1 cellular context compared by ENCODE assay signal in the genomic region with DNA sequence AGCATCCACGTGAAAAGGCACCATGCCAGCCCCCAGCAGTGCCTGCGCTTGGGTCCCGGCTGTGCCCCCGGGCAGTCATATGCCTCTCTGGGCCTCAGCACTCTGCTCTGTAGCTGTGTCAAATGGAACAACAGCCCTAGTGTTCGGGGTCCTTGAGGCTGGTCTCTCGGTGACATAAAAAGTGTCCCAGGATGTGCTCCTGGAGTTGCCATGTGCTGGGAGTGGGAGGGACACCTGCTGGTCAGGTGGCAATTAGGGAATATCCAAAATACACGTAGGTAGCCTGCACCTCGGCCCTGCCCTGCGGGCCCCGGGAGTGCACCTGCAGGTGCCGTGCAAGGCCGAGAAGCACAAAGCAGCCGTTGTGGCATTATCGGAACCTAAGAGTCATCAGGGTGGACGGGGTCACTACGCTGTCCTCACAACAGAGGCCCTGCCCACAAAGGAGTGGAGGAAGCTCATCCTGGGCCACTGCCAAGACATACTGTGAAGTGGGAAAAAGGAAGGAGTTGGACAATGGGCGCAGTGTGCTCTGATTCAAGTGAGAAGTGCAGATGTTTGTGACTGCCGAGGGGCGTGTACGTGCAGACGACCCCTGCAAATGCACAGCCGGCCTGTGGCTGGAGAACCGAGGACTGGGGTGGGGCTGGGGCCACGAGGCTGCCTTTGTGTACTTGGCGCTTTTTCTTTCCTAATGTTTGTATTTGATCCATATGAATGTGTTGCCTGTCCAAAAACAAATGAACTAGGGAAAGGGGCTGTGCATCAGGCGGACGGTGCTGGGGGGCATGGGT.
TF ChIP-seq lines count a peak whose summit lies in the region.

No MANE protein-coding gene starts in this region.

TF ChIP-seq in HepG2, 621 proteins besides CTCF, POLR2A, EP300 and RAD21 (continued from another document and continues in another):
- TF ChIP-seq, protein P1, sequence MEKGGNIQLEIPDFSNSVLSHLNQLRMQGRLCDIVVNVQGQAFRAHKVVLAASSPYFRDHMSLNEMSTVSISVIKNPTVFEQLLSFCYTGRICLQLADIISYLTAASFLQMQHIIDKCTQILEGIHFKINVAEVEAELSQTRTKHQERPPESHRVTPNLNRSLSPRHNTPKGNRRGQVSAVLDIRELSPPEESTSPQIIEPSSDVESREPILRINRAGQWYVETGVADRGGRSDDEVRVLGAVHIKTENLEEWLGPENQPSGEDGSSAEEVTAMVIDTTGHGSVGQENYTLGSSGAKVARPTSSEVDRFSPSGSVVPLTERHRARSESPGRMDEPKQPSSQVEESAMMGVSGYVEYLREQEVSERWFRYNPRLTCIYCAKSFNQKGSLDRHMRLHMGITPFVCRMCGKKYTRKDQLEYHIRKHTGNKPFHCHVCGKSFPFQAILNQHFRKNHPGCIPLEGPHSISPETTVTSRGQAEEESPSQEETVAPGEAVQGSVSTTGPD (CRISPR knock-in tag; IDR thresholded peaks at IDR 0.05) = 0 out of 2 replicates have a peak, but pooled peaks have one; percentile 17
- TF ChIP-seq ZNF746 (CRISPR knock-in tag; IDR thresholded peaks at IDR 0.05) (peak; percentile 52; the same call in 1 of the 2 replicates), ZNF629 (CRISPR knock-in tag; conservative IDR thresholded peaks at IDR 0.05) (peak; percentile 50), ZNF562 (CRISPR knock-in tag; IDR thresholded peaks at IDR 0.05; ENCODE audit: borderline replicate concordance) (no peak), SP2 (CRISPR knock-in tag; IDR thresholded peaks at IDR 0.05) (peak; percentile 40; the same call in 1 of the 2 replicates), ZNF30 (CRISPR knock-in tag; IDR thresholded peaks at IDR 0.05) (no peak), POLR2AphosphoS5 (IDR thresholded peaks at IDR 0.05; ENCODE audit: low read depth, low read length) (peak; percentile 24; the same call in 1 of the 2 replicates), TBL1XR1 (IDR thresholded peaks at IDR 0.05; ENCODE audit: borderline replicate concordance, low read length, partially characterized antibody) (no peak), ZNF792 (CRISPR knock-in tag; IDR thresholded peaks at IDR 0.05) (peak; percentile 36), NFKBIZ (CRISPR knock-in tag; IDR thresholded peaks at IDR 0.05) (peak; percentile 83; the same call in 1 of the 2 replicates), ZMYM3 (CRISPR knock-in tag; IDR thresholded peaks at IDR 0.05) (no peak; the same call in 1 of the 2 replicates), ZNF720 (CRISPR knock-in tag; IDR thresholded peaks at IDR 0.05) (0 out of 2 replicates have a peak, but pooled peaks have one; percentile 23), MIXL1 (CRISPR knock-in tag; IDR thresholded peaks at IDR 0.05) (no peak; the same call in none of the 2 replicates), PCBP2 (optimal IDR thresholded peaks at IDR 0.05; ENCODE audit: low read depth, low read length, poor library complexity, severe bottlenecking) (no peak), ATF7-NPFF (CRISPR knock-in tag; IDR thresholded peaks at IDR 0.05; ENCODE audit: low read depth) (peak; percentile 70; the same call in 1 of the 2 replicates), CBX1 (IDR thresholded peaks at IDR 0.05; ENCODE audit: low read depth) (peak; percentile 68), ADNP (CRISPR knock-in tag; IDR thresholded peaks at IDR 0.05) (no peak), SMAD9 (CRISPR knock-in tag; IDR thresholded peaks at IDR 0.05) (peak; percentile 94), SMAD1 (CRISPR knock-in tag; IDR thresholded peaks at IDR 0.05; ENCODE audit: borderline replicate concordance, low read depth) (peak; percentile 36; the same call in 1 of the 2 replicates), ZNF782 (CRISPR knock-in tag; IDR thresholded peaks at IDR 0.05; ENCODE audit: borderline replicate concordance) (0 out of 2 replicates have a peak, but pooled peaks have one; percentile 47), SALL1 (CRISPR knock-in tag; IDR thresholded peaks at IDR 0.05) (peak; percentile 94), MYC (CRISPR knock-in tag; IDR thresholded peaks at IDR 0.05; ENCODE audit: borderline replicate concordance) (peak; percentile 91), ZNF83 (CRISPR knock-in tag; IDR thresholded peaks at IDR 0.05; ENCODE audit: borderline replicate concordance) (no peak), GATAD2A (CRISPR knock-in tag; IDR thresholded peaks at IDR 0.05) (peak; percentile 97), PPARG (CRISPR knock-in tag; conservative IDR thresholded peaks at IDR 0.05) (peak; percentile 70), SP5 (CRISPR knock-in tag; IDR thresholded peaks at IDR 0.05; ENCODE audit: borderline replicate concordance, low read depth) (peak; percentile 97), ZNF879 (CRISPR knock-in tag; IDR thresholded peaks at IDR 0.05) (no peak), ZFP82 (CRISPR knock-in tag; IDR thresholded peaks at IDR 0.05; ENCODE audit: borderline replicate concordance) (no peak), ZNF264 (CRISPR knock-in tag; IDR thresholded peaks at IDR 0.05) (no peak), MED1 (CRISPR knock-in tag; IDR thresholded peaks at IDR 0.05) (peak; percentile 94), ZNF234 (CRISPR knock-in tag; conservative IDR thresholded peaks at IDR 0.05) (no peak), NFYB (CRISPR knock-in tag; IDR thresholded peaks at IDR 0.05) (no peak; the same call in 1 of the 2 replicates), ZSCAN29 (CRISPR knock-in tag; conservative IDR thresholded peaks at IDR 0.05) (peak; percentile 62; the same call in 1 of the 2 replicates), ZKSCAN8 (CRISPR knock-in tag; IDR thresholded peaks at IDR 0.05; ENCODE audit: borderline replicate concordance) (peak; percentile 94; the same call in 1 of the 2 replicates), ARHGAP35 (CRISPR knock-in tag; IDR thresholded peaks at IDR 0.05; ENCODE audit: borderline replicate concordance) (no peak; the same call in 1 of the 2 replicates), ZNF260 (CRISPR knock-in tag; IDR thresholded peaks at IDR 0.05; ENCODE audit: borderline replicate concordance, low read depth) (no peak), POLR2AphosphoS2 (IDR thresholded peaks at IDR 0.05; ENCODE audit: low read depth, low read length) (no peak)
- TF ChIP-seq, protein P2, sequence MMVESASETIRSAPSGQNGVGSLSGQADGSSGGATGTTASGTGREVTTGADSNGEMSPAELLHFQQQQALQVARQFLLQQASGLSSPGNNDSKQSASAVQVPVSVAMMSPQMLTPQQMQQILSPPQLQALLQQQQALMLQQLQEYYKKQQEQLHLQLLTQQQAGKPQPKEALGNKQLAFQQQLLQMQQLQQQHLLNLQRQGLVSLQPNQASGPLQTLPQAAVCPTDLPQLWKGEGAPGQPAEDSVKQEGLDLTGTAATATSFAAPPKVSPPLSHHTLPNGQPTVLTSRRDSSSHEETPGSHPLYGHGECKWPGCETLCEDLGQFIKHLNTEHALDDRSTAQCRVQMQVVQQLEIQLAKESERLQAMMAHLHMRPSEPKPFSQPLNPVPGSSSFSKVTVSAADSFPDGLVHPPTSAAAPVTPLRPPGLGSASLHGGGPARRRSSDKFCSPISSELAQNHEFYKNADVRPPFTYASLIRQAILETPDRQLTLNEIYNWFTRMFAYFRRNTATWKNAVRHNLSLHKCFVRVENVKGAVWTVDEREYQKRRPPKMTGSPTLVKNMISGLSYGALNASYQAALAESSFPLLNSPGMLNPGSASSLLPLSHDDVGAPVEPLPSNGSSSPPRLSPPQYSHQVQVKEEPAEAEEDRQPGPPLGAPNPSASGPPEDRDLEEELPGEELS (CRISPR knock-in tag; IDR thresholded peaks at IDR 0.05) = peak; percentile 94
- TF ChIP-seq, protein P3, sequence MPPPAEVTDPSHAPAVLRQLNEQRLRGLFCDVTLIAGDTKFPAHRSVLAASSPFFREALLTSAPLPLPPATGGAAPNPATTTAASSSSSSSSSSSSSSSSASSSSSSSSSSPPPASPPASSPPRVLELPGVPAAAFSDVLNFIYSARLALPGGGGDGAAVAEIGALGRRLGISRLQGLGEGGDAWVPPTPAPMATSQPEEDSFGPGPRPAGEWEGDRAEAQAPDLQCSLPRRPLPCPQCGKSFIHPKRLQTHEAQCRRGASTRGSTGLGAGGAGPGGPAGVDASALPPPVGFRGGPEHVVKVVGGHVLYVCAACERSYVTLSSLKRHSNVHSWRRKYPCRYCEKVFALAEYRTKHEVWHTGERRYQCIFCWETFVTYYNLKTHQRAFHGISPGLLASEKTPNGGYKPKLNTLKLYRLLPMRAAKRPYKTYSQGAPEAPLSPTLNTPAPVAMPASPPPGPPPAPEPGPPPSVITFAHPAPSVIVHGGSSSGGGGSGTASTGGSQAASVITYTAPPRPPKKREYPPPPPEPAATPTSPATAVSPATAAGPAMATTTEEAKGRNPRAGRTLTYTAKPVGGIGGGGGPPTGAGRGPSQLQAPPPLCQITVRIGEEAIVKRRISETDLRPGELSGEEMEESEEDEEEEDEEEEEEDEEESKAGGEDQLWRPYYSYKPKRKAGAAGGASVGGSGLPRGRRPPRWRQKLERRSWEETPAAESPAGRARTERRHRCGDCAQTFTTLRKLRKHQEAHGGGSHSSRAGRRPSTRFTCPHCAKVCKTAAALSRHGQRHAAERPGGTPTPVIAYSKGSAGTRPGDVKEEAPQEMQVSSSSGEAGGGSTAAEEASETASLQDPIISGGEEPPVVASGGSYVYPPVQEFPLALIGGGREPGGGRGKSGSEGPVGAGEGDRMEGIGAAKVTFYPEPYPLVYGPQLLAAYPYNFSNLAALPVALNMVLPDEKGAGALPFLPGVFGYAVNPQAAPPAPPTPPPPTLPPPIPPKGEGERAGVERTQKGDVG (CRISPR knock-in tag; IDR thresholded peaks at IDR 0.05; ENCODE audit: borderline replicate concordance) = peak; percentile 90
- TF ChIP-seq, protein P4, sequence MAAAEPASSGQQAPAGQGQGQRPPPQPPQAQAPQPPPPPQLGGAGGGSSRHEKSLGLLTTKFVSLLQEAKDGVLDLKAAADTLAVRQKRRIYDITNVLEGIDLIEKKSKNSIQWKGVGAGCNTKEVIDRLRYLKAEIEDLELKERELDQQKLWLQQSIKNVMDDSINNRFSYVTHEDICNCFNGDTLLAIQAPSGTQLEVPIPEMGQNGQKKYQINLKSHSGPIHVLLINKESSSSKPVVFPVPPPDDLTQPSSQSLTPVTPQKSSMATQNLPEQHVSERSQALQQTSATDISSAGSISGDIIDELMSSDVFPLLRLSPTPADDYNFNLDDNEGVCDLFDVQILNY (CRISPR knock-in tag; conservative IDR thresholded peaks at IDR 0.05) = 0 out of 2 replicates have a peak, but pooled peaks have one; percentile 12
- TF ChIP-seq, protein P5, sequence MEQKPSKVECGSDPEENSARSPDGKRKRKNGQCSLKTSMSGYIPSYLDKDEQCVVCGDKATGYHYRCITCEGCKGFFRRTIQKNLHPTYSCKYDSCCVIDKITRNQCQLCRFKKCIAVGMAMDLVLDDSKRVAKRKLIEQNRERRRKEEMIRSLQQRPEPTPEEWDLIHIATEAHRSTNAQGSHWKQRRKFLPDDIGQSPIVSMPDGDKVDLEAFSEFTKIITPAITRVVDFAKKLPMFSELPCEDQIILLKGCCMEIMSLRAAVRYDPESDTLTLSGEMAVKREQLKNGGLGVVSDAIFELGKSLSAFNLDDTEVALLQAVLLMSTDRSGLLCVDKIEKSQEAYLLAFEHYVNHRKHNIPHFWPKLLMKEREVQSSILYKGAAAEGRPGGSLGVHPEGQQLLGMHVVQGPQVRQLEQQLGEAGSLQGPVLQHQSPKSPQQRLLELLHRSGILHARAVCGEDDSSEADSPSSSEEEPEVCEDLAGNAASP (CRISPR knock-in tag; IDR thresholded peaks at IDR 0.05; ENCODE audit: borderline replicate concordance) = peak; percentile 96
- TF ChIP-seq, protein P6, sequence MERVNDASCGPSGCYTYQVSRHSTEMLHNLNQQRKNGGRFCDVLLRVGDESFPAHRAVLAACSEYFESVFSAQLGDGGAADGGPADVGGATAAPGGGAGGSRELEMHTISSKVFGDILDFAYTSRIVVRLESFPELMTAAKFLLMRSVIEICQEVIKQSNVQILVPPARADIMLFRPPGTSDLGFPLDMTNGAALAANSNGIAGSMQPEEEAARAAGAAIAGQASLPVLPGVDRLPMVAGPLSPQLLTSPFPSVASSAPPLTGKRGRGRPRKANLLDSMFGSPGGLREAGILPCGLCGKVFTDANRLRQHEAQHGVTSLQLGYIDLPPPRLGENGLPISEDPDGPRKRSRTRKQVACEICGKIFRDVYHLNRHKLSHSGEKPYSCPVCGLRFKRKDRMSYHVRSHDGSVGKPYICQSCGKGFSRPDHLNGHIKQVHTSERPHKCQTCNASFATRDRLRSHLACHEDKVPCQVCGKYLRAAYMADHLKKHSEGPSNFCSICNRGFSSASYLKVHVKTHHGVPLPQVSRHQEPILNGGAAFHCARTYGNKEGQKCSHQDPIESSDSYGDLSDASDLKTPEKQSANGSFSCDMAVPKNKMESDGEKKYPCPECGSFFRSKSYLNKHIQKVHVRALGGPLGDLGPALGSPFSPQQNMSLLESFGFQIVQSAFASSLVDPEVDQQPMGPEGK (CRISPR knock-in tag; IDR thresholded peaks at IDR 0.05) = peak; percentile 90
- TF ChIP-seq, protein P7, sequence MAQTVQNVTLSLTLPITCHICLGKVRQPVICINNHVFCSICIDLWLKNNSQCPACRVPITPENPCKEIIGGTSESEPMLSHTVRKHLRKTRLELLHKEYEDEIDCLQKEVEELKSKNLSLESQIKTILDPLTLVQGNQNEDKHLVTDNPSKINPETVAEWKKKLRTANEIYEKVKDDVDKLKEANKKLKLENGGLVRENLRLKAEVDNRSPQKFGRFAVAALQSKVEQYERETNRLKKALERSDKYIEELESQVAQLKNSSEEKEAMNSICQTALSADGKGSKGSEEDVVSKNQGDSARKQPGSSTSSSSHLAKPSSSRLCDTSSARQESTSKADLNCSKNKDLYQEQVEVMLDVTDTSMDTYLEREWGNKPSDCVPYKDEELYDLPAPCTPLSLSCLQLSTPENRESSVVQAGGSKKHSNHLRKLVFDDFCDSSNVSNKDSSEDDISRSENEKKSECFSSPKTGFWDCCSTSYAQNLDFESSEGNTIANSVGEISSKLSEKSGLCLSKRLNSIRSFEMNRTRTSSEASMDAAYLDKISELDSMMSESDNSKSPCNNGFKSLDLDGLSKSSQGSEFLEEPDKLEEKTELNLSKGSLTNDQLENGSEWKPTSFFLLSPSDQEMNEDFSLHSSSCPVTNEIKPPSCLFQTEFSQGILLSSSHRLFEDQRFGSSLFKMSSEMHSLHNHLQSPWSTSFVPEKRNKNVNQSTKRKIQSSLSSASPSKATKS (CRISPR knock-in tag; IDR thresholded peaks at IDR 0.05) = no peak
- TF ChIP-seq, protein P8, sequence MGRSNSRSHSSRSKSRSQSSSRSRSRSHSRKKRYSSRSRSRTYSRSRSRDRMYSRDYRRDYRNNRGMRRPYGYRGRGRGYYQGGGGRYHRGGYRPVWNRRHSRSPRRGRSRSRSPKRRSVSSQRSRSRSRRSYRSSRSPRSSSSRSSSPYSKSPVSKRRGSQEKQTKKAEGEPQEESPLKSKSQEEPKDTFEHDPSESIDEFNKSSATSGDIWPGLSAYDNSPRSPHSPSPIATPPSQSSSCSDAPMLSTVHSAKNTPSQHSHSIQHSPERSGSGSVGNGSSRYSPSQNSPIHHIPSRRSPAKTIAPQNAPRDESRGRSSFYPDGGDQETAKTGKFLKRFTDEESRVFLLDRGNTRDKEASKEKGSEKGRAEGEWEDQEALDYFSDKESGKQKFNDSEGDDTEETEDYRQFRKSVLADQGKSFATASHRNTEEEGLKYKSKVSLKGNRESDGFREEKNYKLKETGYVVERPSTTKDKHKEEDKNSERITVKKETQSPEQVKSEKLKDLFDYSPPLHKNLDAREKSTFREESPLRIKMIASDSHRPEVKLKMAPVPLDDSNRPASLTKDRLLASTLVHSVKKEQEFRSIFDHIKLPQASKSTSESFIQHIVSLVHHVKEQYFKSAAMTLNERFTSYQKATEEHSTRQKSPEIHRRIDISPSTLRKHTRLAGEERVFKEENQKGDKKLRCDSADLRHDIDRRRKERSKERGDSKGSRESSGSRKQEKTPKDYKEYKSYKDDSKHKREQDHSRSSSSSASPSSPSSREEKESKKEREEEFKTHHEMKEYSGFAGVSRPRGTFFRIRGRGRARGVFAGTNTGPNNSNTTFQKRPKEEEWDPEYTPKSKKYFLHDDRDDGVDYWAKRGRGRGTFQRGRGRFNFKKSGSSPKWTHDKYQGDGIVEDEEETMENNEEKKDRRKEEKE (IDR thresholded peaks at IDR 0.05) = no peak
